9 cellular contexts compared by ENCODE assay signal in genomic region chr5:116766470-116766947, GRCh38.
DNase-seq lines count a peak whose midpoint lies in the region; ATAC-seq and TF ChIP-seq lines count a peak whose summit lies in the region.
"Had no signal": no experiment of that assay in that cellular context is flagged by ENCODE, and none has a peak within 500 bp of the region (broad histone marks: within the 10 kb centered on the region; RNA-seq: fewer than 3 reads in every experiment).

No MANE protein-coding gene starts in this region.

- no peaks in the 10 kb centered on the region for H3K36me3 Mint-ChIP-seq in activated T-cell treated with anti-CD3 and anti-CD28 coated beads, Interleukin-2, amount 50 U/mL, for 4 hours (ENCODE audit: insufficient read depth)

- H3K27me3 Mint-ChIP-seq in activated T-cell treated with anti-CD3 and anti-CD28 coated beads, Interleukin-2, amount 50 U/mL, for 4 hours (ENCODE audit: low read depth), result no peaks in the 10 kb centered on the region

- TF ChIP-seq POLR2A in esophagus squamous epithelium (IDR thresholded peaks at IDR 0.05), result no peak

- peak; percentile 93 for DNase-seq in DMS53 (lab: John Stamatoyannopoulos, UW)
- DNase-seq in astrocyte of the cerebellum (ENCODE audit: low read depth), result peak; percentile 94
- peak; percentile 3 for DNase-seq in myocyte (ENCODE audit: low read depth)
- DNase-seq in activated T-cell treated with anti-CD3 and anti-CD28 coated beads, Interleukin-2, amount 50 U/mL, for 4 hours, result no peak
- DNase-seq in UCSD-AML1 (lab: John Stamatoyannopoulos, UW; ENCODE audit: unreplicated experiment), result no peak
- no peak for DNase-seq in esophagus squamous epithelium (lab: John Stamatoyannopoulos, UW)

- peak overlapping the region in 2 of 4 donors; percentile 14 to 30 for H3K27ac ChIP-seq in esophagus squamous epithelium
- H3K27ac ChIP-seq: neutrophil had no signal

- H3K36me3 ChIP-seq in esophagus squamous epithelium, result no peaks in the 10 kb centered on the region
- H3K36me3 ChIP-seq: neutrophil had no signal

- no peaks in the 10 kb centered on the region for H3K9me3 Mint-ChIP-seq in activated T-cell treated with anti-CD3 and anti-CD28 coated beads, Interleukin-2, amount 50 U/mL, for 4 hours

- H3K4me3 Mint-ChIP-seq in activated T-cell treated with anti-CD3 and anti-CD28 coated beads, Interleukin-2, amount 50 U/mL, for 4 hours, result no peak overlapping the region

- ATAC-seq in GM19467 (IDR thresholded peaks at IDR 0.05; ENCODE audit: unreplicated experiment) (peak; percentile 29), HG03521 (IDR thresholded peaks at IDR 0.05; ENCODE audit: unreplicated experiment) (peak; percentile 36)
- no peak for ATAC-seq in activated T-cell treated with anti-CD3 and anti-CD28 coated beads, Interleukin-2, amount 50 U/mL, for 4 hours

- intact Hi-C loops in esophagus squamous epithelium (cut with DNase I), result no loop called here

- no peaks in the 10 kb centered on the region for H3K4me1 Mint-ChIP-seq in activated T-cell treated with anti-CD3 and anti-CD28 coated beads, Interleukin-2, amount 50 U/mL, for 4 hours (ENCODE audit: low read depth)

- H3K9me3 ChIP-seq in esophagus squamous epithelium, result no peaks in the 10 kb centered on the region
- H3K9me3 ChIP-seq: neutrophil had no signal

- WGBS in esophagus squamous epithelium, 2 donors, result 25 to 33% methylated on average over 6 of the region's 6 CpGs

- in situ Hi-C loops in astrocyte of the cerebellum (cut with HindIII; ENCODE audit: low sequenced_read_pairs), result no loop called here

- no peak overlapping the region for H3K4me3 ChIP-seq in astrocyte of the cerebellum (ENCODE audit: low read depth, low read length)
- no peak overlapping the region for H3K4me3 ChIP-seq in esophagus squamous epithelium

- peaks cover 0 to 36% (median 12%) of the 10 kb centered on the region in 3 donors for H3K4me1 ChIP-seq in esophagus squamous epithelium

- no peak for TF ChIP-seq CTCF in astrocyte of the cerebellum (IDR thresholded peaks at IDR 0.05; ENCODE audit: low read depth, low read length, missing control alignments)
- TF ChIP-seq CTCF in esophagus squamous epithelium (IDR thresholded peaks at IDR 0.05), result no peak

- no peaks in the 10 kb centered on the region for H3K27me3 ChIP-seq in esophagus squamous epithelium
- H3K27me3 ChIP-seq: neutrophil had no signal

Comparison
In these comparisons a context has a peak if more than half of its experiments do, and no peak if none do; other contexts are left out.
1. DNase-seq: peak in DMS53 (single experiment), astrocyte of the cerebellum (single experiment) and myocyte (single experiment); none in activated T-cell treated with anti-CD3 and anti-CD28 coated beads, Interleukin-2, amount 50 U/mL, for 4 hours (single experiment), UCSD-AML1 (single experiment) and esophagus squamous epithelium (single experiment).
2. ATAC-seq: peak in GM19467 (single experiment) and HG03521 (single experiment); none in activated T-cell treated with anti-CD3 and anti-CD28 coated beads, Interleukin-2, amount 50 U/mL, for 4 hours (0 of 2).